8 cellular contexts compared by ENCODE assay signal in the genomic region with DNA sequence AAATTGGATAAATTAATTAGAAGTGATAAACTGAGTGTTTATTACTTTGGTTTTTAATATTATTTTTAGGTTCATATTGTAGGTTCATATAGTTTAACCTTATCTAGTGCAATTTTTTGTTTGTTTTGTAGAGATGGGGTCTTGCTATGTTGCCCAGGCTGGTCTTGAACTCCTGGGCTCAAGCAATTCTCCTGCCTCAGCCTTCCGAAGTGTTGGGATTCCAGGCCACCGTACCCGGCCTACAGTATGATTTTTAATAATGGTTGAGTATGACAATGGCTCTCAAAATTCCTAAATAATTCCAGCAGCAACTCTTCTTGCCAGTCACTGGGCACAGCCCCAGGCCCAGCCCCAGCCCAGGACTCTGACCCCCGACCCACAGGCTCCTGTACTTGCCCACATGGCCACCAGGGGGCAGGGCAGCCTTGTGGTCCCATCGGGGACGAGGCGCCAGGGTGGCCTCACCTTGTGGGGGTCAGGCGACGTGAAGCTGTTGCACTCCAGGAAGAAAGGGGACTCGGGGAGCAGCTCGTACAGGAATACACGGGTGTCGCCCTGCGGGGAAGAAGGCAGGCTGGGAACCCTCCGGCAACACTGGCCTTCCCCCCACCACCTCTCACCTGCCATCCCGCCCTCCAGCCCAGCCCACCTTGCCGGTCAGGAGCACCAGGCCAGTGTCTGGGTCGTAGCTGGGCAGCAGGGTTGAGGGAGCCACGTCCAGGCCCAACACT. TPM values are rescaled to one million over a fixed set of nuclear protein-coding genes. Genes with fewer than 3 reads are reported as not detected.
DNase-seq lines count a peak whose midpoint lies in the region; ATAC-seq, FAIRE-seq and TF ChIP-seq lines count a peak whose summit lies in the region.

No MANE protein-coding gene starts in this region.

- no peak overlapping the region for H3K27ac ChIP-seq in DND-41 (ENCODE audit: low read length)
- no peak overlapping the region for H3K27ac ChIP-seq in transverse colon

- no peak overlapping the region for H3K9ac ChIP-seq in DND-41 (ENCODE audit: low read depth, low read length)

- WGBS in transverse colon (ENCODE audit: low coverage in 1 of 2), 2 donors, result 58 to 67% methylated on average over 3 to 17 of the region's 19 CpGs

- H3K4me3 ChIP-seq in DND-41 (ENCODE audit: low read depth in 1 of 2, low read length in 2 of 2), result no peak overlapping the region
- no peak overlapping the region for H3K4me3 ChIP-seq in transverse colon

- peaks cover 74% of the 10 kb centered on the region for H3K36me3 ChIP-seq in DND-41 (ENCODE audit: insufficient read depth, low read length)
- peaks cover 0 to 7% (median 0%) of the 10 kb centered on the region in 4 donors for H3K36me3 ChIP-seq in transverse colon

- intact Hi-C loops in transverse colon (cut with DNase I; ENCODE audit: low total_unique reads), result loop anchor here (1.0 to 10.0 kb wide), 2 partner anchors 43 to 736 kb away; partner anchors contain the start of gene EEF2KMT

- H2AFZ ChIP-seq in DND-41 (ENCODE audit: low read depth, low read length), result no peak overlapping the region

- H4K20me1 ChIP-seq in DND-41 (ENCODE audit: insufficient read depth, low read length), result peaks cover 20% of the 10 kb centered on the region; the same call in 1 of the 2 replicates

- no peaks in the 10 kb centered on the region for H3K4me1 ChIP-seq in DND-41 (ENCODE audit: insufficient read depth, low read length)
- no peaks in the 10 kb centered on the region for H3K4me1 ChIP-seq in transverse colon

- ATAC-seq in DND-41 (ENCODE audit: insufficient read depth, low read depth) (peak; percentile 78), esophagus mucosa (peak; percentile 60), omental fat pad (ENCODE audit: low FRiP score) (peak; percentile 55), GM21526 (IDR thresholded peaks at IDR 0.05; ENCODE audit: low FRiP score, unreplicated experiment) (no peak)

- no peak for TF ChIP-seq EP300 in transverse colon (IDR thresholded peaks at IDR 0.05; ENCODE audit: low read depth)

- DNase-seq in DND-41, result peak; percentile 57
- peak; percentile 64 for DNase-seq in NAMALWA (ENCODE audit: low spot score)
- peak; percentile 28 for DNase-seq in activated CD8-positive, alpha-beta memory T cell treated with anti-CD3 and anti-CD28 coated beads, Interleukin-2, amount 50 U/mL, for 24 hours (ENCODE audit: extremely low read depth)
- DNase-seq in omental fat pad (ENCODE audit: low spot score), result no peak
- DNase-seq in transverse colon, result peak; percentile 59
- DNase-seq in RCC 7860 (ENCODE audit: low spot score), result no peak

- no peaks in the 10 kb centered on the region for H3K79me2 ChIP-seq in DND-41 (ENCODE audit: insufficient read depth, low read length)

- no peak for FAIRE-seq in RCC 7860 (lab: Jason Lieb, UNC)

- in situ Hi-C loops in transverse colon (cut with MboI; ENCODE audit: low pct_ligation_motif_present in 1 of 4, low pct_unique_long_range_greater_than_20kb in 1 of 4, low sequenced_read_pairs in 3 of 4), result loop anchor here in 2 of 4 donors (10.0 kb wide), 2 partner anchors 46 to 56 kb away; partner anchors contain the start of gene CORO7 (in 1 of the 2)

- no peaks in the 10 kb centered on the region for H3K27me3 ChIP-seq in DND-41 (ENCODE audit: insufficient read depth, low read length, poor library complexity)
- no peaks in the 10 kb centered on the region for H3K27me3 ChIP-seq in transverse colon

- TF ChIP-seq CTCF in DND-41 (IDR thresholded peaks at IDR 0.05; ENCODE audit: borderline replicate concordance, extremely low read depth, low read length, poor library complexity, severe bottlenecking), result peak; percentile 90
- peak in 1 of 3 donors; percentile 88 for TF ChIP-seq CTCF in omental fat pad (IDR thresholded peaks at IDR 0.05)
- TF ChIP-seq CTCF in transverse colon (IDR thresholded peaks at IDR 0.05), result peak; percentile 92 to 97 (median 96)

- no peaks in the 10 kb centered on the region for H3K9me3 ChIP-seq in DND-41 (ENCODE audit: insufficient read depth, low read length, severe bottlenecking)
- no peaks in the 10 kb centered on the region for H3K9me3 ChIP-seq in transverse colon

- TF ChIP-seq POLR2A in transverse colon (IDR thresholded peaks at IDR 0.05), result no peak

- no peak overlapping the region for H3K4me2 ChIP-seq in DND-41 (ENCODE audit: insufficient read depth, low read length)

RNA-seq across cellular contexts. Expression of gene PAM16, which starts 7.9 kb away (rescaled TPM):
- total RNA-seq in esophagus mucosa (34.3 TPM), omental fat pad (10 to 100 TPM; 32.7 to 53.9 (median 41.8) TPM), transverse colon (10 to 100 TPM; 26.5 to 40.5 (median 29.2) TPM)

RNA-seq across cellular contexts. Expression of gene VASN, which starts 12.7 kb away (rescaled TPM):
- total RNA-seq in esophagus mucosa (16.6 TPM), omental fat pad (10 to 100 TPM; 10.8 to 40.0 (median 25.8) TPM), transverse colon (10 to 100 TPM in 2 of 4 donors, 1 to 10 TPM in 2; 3.4 to 18.7 (median 9.0) TPM)

RNA-seq across cellular contexts. Expression of gene GLIS2, which starts 43.1 kb away (rescaled TPM):
- 0.80 TPM for total RNA-seq in esophagus mucosa
- 1 to 10 TPM; 1.9 to 4.9 (median 3.0) TPM for total RNA-seq in omental fat pad
- total RNA-seq in transverse colon, result 1 to 10 TPM in 3 of 4 donors, under 1 TPM in 1; 0.68 to 5.0 (median 1.8) TPM

RNA-seq across cellular contexts. Expression of gene CORO7, which starts 57.4 kb away (rescaled TPM):
- 7.9 TPM for total RNA-seq in esophagus mucosa
- total RNA-seq in omental fat pad, result 10 to 100 TPM; 15.1 to 46.3 (median 27.5) TPM
- 100 to 1,000 TPM in 1 of 4 donors, 10 to 100 TPM in 3; 46.8 to 330 (median 58.1) TPM for total RNA-seq in transverse colon

Comparison
In these comparisons a context has a peak if more than half of its experiments do, and no peak if none do; other contexts are left out.
1. DNase-seq: peak in DND-41 (single experiment), NAMALWA (single experiment), activated CD8-positive, alpha-beta memory T cell treated with anti-CD3 and anti-CD28 coated beads, Interleukin-2, amount 50 U/mL, for 24 hours (single experiment) and transverse colon (single experiment); none in omental fat pad (single experiment) and RCC 7860 (single experiment).